8 cellular contexts compared by ENCODE assay signal in genomic region chr19:58346961-58347929, GRCh38. TPM values are rescaled to one million over a fixed set of nuclear protein-coding genes. Genes with fewer than 3 reads are reported as not detected.
A peak's percentile ranks its signal among the peaks of the same experiment; 100 is the strongest.
DNase-seq lines count a peak whose midpoint lies in the region; ATAC-seq, FAIRE-seq and TF ChIP-seq lines count a peak whose summit lies in the region.

No MANE protein-coding gene starts in this region.

- TF ChIP-seq CTCF in gastroesophageal sphincter (IDR thresholded peaks at IDR 0.05) (no peak), omental fat pad (IDR thresholded peaks at IDR 0.05) (no peak), thyroid gland (IDR thresholded peaks at IDR 0.05) (no peak)

- peak overlapping the region in 3 of 4 donors; percentile 71 to 81 (median 78) for H3K27ac ChIP-seq in gastroesophageal sphincter
- H3K27ac ChIP-seq in thyroid gland, result peak overlapping the region in 2 of 3 donors; percentile 33 to 77

- H3K9me3 ChIP-seq in gastroesophageal sphincter (no peaks in the 10 kb centered on the region), thyroid gland (no peaks in the 10 kb centered on the region)

- TF ChIP-seq EP300 in gastroesophageal sphincter (IDR thresholded peaks at IDR 0.05), result no peak

- ATAC-seq in GM21360 (IDR thresholded peaks at IDR 0.05; ENCODE audit: unreplicated experiment) (peak; percentile 76), gastroesophageal sphincter (peak; percentile 87), omental fat pad (ENCODE audit: low FRiP score) (peak; percentile 90)

- H3K4me1 ChIP-seq in gastroesophageal sphincter (peaks cover 0 to 29% (median 2%) of the 10 kb centered on the region in 3 donors), thyroid gland (peaks cover 9 to 18% of the 10 kb centered on the region in 2 donors)

- intact Hi-C loops in thyroid gland (cut with DNase I), result no loop called here

- peaks cover 0 to 16% of the 10 kb centered on the region in 2 donors for H3K36me3 ChIP-seq in gastroesophageal sphincter
- no peaks in the 10 kb centered on the region for H3K36me3 ChIP-seq in thyroid gland

- DNase-seq in D341Med (ENCODE audit: low spot score) (peak; percentile 99), HTR-8/SVneo (ENCODE audit: insufficient read length, low spot score) (peak; percentile 88), RKO (ENCODE audit: low spot score) (peak; percentile 58), omental fat pad (ENCODE audit: low spot score) (no peak), thyroid gland (peak; percentile 27 to 45)
- peak; percentile 52 for DNase-seq in activated gamma-delta T cell treated with anti-CD3 and anti-CD28 coated beads, Interleukin-2, amount 50 U/mL, for 16 hours (ENCODE audit: low read depth)

- peak in 1 of 2 donors; percentile 25 for TF ChIP-seq POLR2A in gastroesophageal sphincter (IDR thresholded peaks at IDR 0.05)
- TF ChIP-seq POLR2A in thyroid gland (IDR thresholded peaks at IDR 0.05), result peak in 1 of 2 donors; percentile 43

- H3K4me3 ChIP-seq in gastroesophageal sphincter, result peak overlapping the region; percentile 22 to 61
- H3K4me3 ChIP-seq in thyroid gland (replicated peaks in 1 of 3), result peak overlapping the region in 2 of 3 donors; percentile 31 to 55

- 0% methylated on average over 1 of the region's 82 CpGs; no CpG with 5 or more reads in 1 of the 2 donors for WGBS in gastroesophageal sphincter (ENCODE audit: low coverage in 1 of 2), 2 donors
- WGBS in thyroid gland, 2 donors, result 2 to 4% methylated on average over 24 to 37 of the region's 82 CpGs

- H3K27me3 ChIP-seq in gastroesophageal sphincter (peaks cover 72% of the 10 kb centered on the region), thyroid gland (no peaks in the 10 kb centered on the region)

- FAIRE-seq in HTR-8/SVneo (lab: Jason Lieb, UNC), result peak; percentile 75

RNA-seq across cellular contexts. Expression of gene A1BG, which starts 6.0 kb away (rescaled TPM):
- total RNA-seq in gastroesophageal sphincter (10 to 100 TPM in 1 of 4 donors, 1 to 10 TPM in 3; 2.3 to 20.7 (median 7.5) TPM), omental fat pad (10 to 100 TPM in 3 of 4 donors, 1 to 10 TPM in 1; 8.7 to 18.4 (median 16.4) TPM), thyroid gland (10 to 100 TPM in 1 of 4 donors, 1 to 10 TPM in 2, under 1 TPM in 1; 0.50 to 14.9 (median 3.4) TPM)

RNA-seq across cellular contexts. Expression of gene ZNF497, which starts 15.3 kb away (rescaled TPM):
- total RNA-seq in gastroesophageal sphincter, result 1 to 10 TPM in 3 of 4 donors, under 1 TPM in 1; 0.77 to 2.2 (median 1.6) TPM
- total RNA-seq in omental fat pad, result 1 to 10 TPM in 3 of 4 donors, under 1 TPM in 1; 0.74 to 2.4 (median 1.3) TPM
- total RNA-seq in thyroid gland, result 10 to 100 TPM in 1 of 4 donors, 1 to 10 TPM in 3; 7.1 to 16.2 (median 8.1) TPM

RNA-seq across cellular contexts. Expression of gene ZSCAN22, which starts 20.5 kb away (rescaled TPM):
- total RNA-seq in gastroesophageal sphincter (1 to 10 TPM; 2.4 to 4.8 (median 2.9) TPM), omental fat pad (1 to 10 TPM; 2.0 to 3.7 (median 2.8) TPM), thyroid gland (1 to 10 TPM; 3.0 to 4.5 (median 4.2) TPM)

RNA-seq across cellular contexts. Expression of gene ZNF837, which starts 33.6 kb away (rescaled TPM):
- total RNA-seq in gastroesophageal sphincter (1 to 10 TPM in 3 of 4 donors, under 1 TPM in 1; 0.99 to 3.7 (median 2.4) TPM), omental fat pad (1 to 10 TPM in 3 of 4 donors, under 1 TPM in 1; 0.48 to 4.4 (median 2.1) TPM), thyroid gland (10 to 100 TPM in 3 of 4 donors, 1 to 10 TPM in 1; 6.3 to 16.4 (median 15.1) TPM)

RNA-seq across cellular contexts. Expression of gene RPS5, which starts 39.8 kb away (rescaled TPM):
- total RNA-seq in gastroesophageal sphincter (1,000 to 10,000 TPM in 3 of 4 donors, 100 to 1,000 TPM in 1; 841 to 2,040 (median 1,635) TPM), omental fat pad (1,000 to 10,000 TPM; 1,379 to 1,993 (median 1,504) TPM), thyroid gland (1,000 to 10,000 TPM; 1,209 to 2,449 (median 1,340) TPM)
